Comparison of ENCODE assay signal across 21 cellular contexts in genomic region chr12:98574110-98574509, GRCh38. TPM values are rescaled to one million over a fixed set of nuclear protein-coding genes. Genes with fewer than 3 reads are reported as not detected.
DNase-seq lines count a peak whose midpoint lies in the region; ATAC-seq, FAIRE-seq and TF ChIP-seq lines count a peak whose summit lies in the region.
"Had no signal": no experiment of that assay in that cellular context is flagged by ENCODE, and none has a peak within 500 bp of the region (broad histone marks: within the 10 kb centered on the region; RNA-seq: fewer than 3 reads in every experiment).

No MANE protein-coding gene starts in this region.

- TF ChIP-seq EP300 in K562 (IDR thresholded peaks at IDR 0.05; ENCODE audit: low read length), result no peak
- TF ChIP-seq EP300 in stomach (IDR thresholded peaks at IDR 0.05), result no peak

- 58% methylated on average over 1 of the region's 1 CpG for WGBS in K562 (ENCODE audit: insufficient coverage, low coverage, missing lambda C conversion rate)
- WGBS in stomach, 5 donors, result 29 to 57% (median 39%) methylated on average over 1 of the region's 1 CpG

- ATAC-seq in Right ventricle myocardium superior (ENCODE audit: poor library complexity) (peak; percentile 77), K562 (no peak), GM18867 (IDR thresholded peaks at IDR 0.05; ENCODE audit: unreplicated experiment) (no peak)

- H3K4me1 ChIP-seq in K562 (replicated peaks in 1 of 2; ENCODE audit: control insufficient read depth in 2 of 2, insufficient read depth in 2 of 2, low read length in 2 of 2), result peaks cover 0 to 8% of the 10 kb centered on the region in 2 experiments; a peak in 3 of 5 replicates
- H3K4me1 ChIP-seq in stomach, result peaks cover 0 to 21% (median 3%) of the 10 kb centered on the region in 4 donors
- H3K4me1 ChIP-seq: adrenal gland, HAP-1 had no signal

- DNase-seq in Right ventricle myocardium superior, result no peak
- DNase-seq in cardiac septum (ENCODE audit: low spot score), result no peak
- no peak for DNase-seq in K562 (ENCODE audit: extremely low read depth in 1 of 4, low spot score in 3 of 4)
- peak; percentile 72 for DNase-seq in kidney glomerular epithelial cell (lab: John Stamatoyannopoulos, UW)
- peak; percentile 35 for DNase-seq in stomach
- DNase-seq in NCI-H2171 (lab: John Stamatoyannopoulos, UW), result no peak
- no peak for DNase-seq in activated CD4-positive, alpha-beta T cell treated with anti-CD3 and anti-CD28 coated beads for 1 hour
- DNase-seq: activated B cell treated with CpG ODN at 0.5 μM for 24 hours; activated naive CD4-positive, alpha-beta T cell; activated T-cell treated with anti-CD3 and anti-CD28 coated beads, Interleukin-2, amount 50 U/mL, for 24 hours; adrenal gland; Calu3; immature natural killer cell; KG1; naive B cell; NCI-H1694 treated with DMSO at 0.1 percent for 48 hours; T1000; trophoblast cell had no signal

- H3K36me3 ChIP-seq in K562 (ENCODE audit: control insufficient read depth, insufficient read depth, low read length), result no peaks in the 10 kb centered on the region
- no peaks in the 10 kb centered on the region for H3K36me3 ChIP-seq in stomach
- H3K36me3 ChIP-seq: adrenal gland, HAP-1 had no signal

- H3K9ac ChIP-seq in K562 (ENCODE audit: insufficient read depth in 1 of 2, low read depth in 2 of 2, low read length in 2 of 2), result no peak overlapping the region

- BruUV-seq in K562 (replicated peaks; lab: Mats Ljungman, UMichigan), result no TSS peak

- no peak for TF ChIP-seq RAD21 in K562 (CRISPR knock-in tag; conservative IDR thresholded peaks at IDR 0.05 in 1 of 2, IDR thresholded peaks at IDR 0.05 in 1 of 2)

- FAIRE-seq in K562 (lab: Jason Lieb, UNC), result no peak
- FAIRE-seq: A204.1 had no signal

- no peaks in the 10 kb centered on the region for H4K20me1 ChIP-seq in K562 (replicated peaks; ENCODE audit: control insufficient read depth, insufficient read depth, low read length)

- H3K27ac ChIP-seq in K562 (ENCODE audit: extremely low read depth, low read depth, low read length) (no peak overlapping the region), stomach (peak overlapping the region in 4 of 5 donors; percentile 6 to 56 (median 36))
- H3K27ac ChIP-seq: adrenal gland had no signal

- H3K9me3 ChIP-seq in K562 (replicated peaks; ENCODE audit: control insufficient read depth, insufficient read depth, low read depth, low read length) (no peaks in the 10 kb centered on the region), stomach (no peaks in the 10 kb centered on the region)
- H3K9me3 ChIP-seq: adrenal gland, HAP-1 had no signal

- CTCF ChIA-PET in K562 (lab: Yijun Ruan, JAX; ENCODE audit: low intra/inter-chr PET ratio), result no interaction called here

- H3K9me1 ChIP-seq in K562 (ENCODE audit: control insufficient read depth, insufficient read depth, low read length), result no peaks in the 10 kb centered on the region

- H3K4me3 ChIP-seq in K562 (no peak overlapping the region), stomach (no peak overlapping the region)
- H3K4me3 ChIP-seq: adrenal gland, HAP-1 had no signal

- TF ChIP-seq CTCF in K562 (IDR thresholded peaks at IDR 0.05 in 2 of 3, conservative IDR thresholded peaks at IDR 0.05 in 1 of 3; ENCODE audit: insufficient read depth in 2 of 3, low read depth in 1 of 3, low read length in 3 of 3) (no peak), stomach (IDR thresholded peaks at IDR 0.05) (no peak)

- H3K4me2 ChIP-seq in K562 (ENCODE audit: insufficient read depth, low read length), result no peak overlapping the region

- intact Hi-C loops in Right ventricle myocardium superior (cut with DNase I) (no loop called here), cardiac septum (cut with DNase I) (no loop called here), K562 (cut with micrococcal nuclease) (no loop called here), stomach (cut with DNase I; ENCODE audit: low total_unique reads) (no loop called here)

- peak overlapping the region; percentile 27; the same call in 1 of the 2 replicates for H2AFZ ChIP-seq in K562 (ENCODE audit: low read depth, low read length)

- H3K27me3 ChIP-seq in K562 (ENCODE audit: control insufficient read depth in 2 of 2, insufficient read depth in 2 of 2, low read length in 2 of 2), result no peaks in the 10 kb centered on the region
- no peaks in the 10 kb centered on the region for H3K27me3 ChIP-seq in stomach
- H3K27me3 ChIP-seq: adrenal gland had no signal

- in situ Hi-C loops in K562 (cut with MboI), result no loop called here

- POLR2A ChIA-PET in K562 (lab: Yijun Ruan, JAX), result interaction anchor here (1.1 kb wide), 1 partner anchor 19 kb away, joined by 3 read pairs; the partner anchor contains the start of gene SLC25A3

- TF ChIP-seq POLR2A in K562 (conservative IDR thresholded peaks at IDR 0.05), result no peak
- no peak for TF ChIP-seq POLR2A in stomach (IDR thresholded peaks at IDR 0.05)

- no peaks in the 10 kb centered on the region for H3K79me2 ChIP-seq in K562 (ENCODE audit: control insufficient read depth, insufficient read depth, low read length)

TF ChIP-seq in K562, 482 proteins besides CTCF, POLR2A, EP300 and RAD21:
- TF ChIP-seq NCOA2 (IDR thresholded peaks at IDR 0.05; ENCODE audit: partially characterized antibody in 2 of 2), result no peak
- no peak for TF ChIP-seq ZBTB8A (IDR thresholded peaks at IDR 0.05; ENCODE audit: partially characterized antibody)
- TF ChIP-seq KDM5B (IDR thresholded peaks at IDR 0.05; ENCODE audit: insufficient replicate concordance, low read depth, low read length), result no peak
- TF ChIP-seq TAF9B (IDR thresholded peaks at IDR 0.05; ENCODE audit: partially characterized antibody), result no peak
- TF ChIP-seq MEF2A (IDR thresholded peaks at IDR 0.05; ENCODE audit: control insufficient read depth, low read depth, low read length), result peak; percentile 73; the same call in 1 of the 2 replicates
- no peak for TF ChIP-seq SAP30 (IDR thresholded peaks at IDR 0.05; ENCODE audit: borderline replicate concordance, insufficient read depth, low read depth, low read length, poor library complexity, severe bottlenecking)

RNA-seq across cellular contexts. Expression of gene SLC25A3, which starts 19.4 kb away (rescaled TPM):
- total RNA-seq in Right ventricle myocardium superior (1,808 TPM), cardiac septum (1,075 TPM), K562 (2014; rRNA removed) (450 and 515 TPM in 2 replicates), K562 (2014; rRNA removed; fragmentation: Illumina TruSeq; extraction: Trizol) (766 and 865 TPM in 2 replicates), K562 (2015; rRNA removed; fragmentation: Illumina TruSeq; extraction: Trizol) (498 and 500 TPM in 2 replicates), K562 (2021) (687 and 693 TPM in 2 replicates), stomach (100 to 1,000 TPM; 308 to 594 (median 355) TPM)
- total RNA-seq in K562 (2011; cell fraction: chromatin; rRNA removed; ENCODE audit: low replicate concordance), result 311 and 511 TPM in 2 replicates
- total RNA-seq in K562 (2011; cell fraction: nucleolus; rRNA removed), result 257 and 270 TPM in 2 replicates
- total RNA-seq in K562 (2011; cell fraction: nucleoplasm; rRNA removed), result 338 and 415 TPM in 2 replicates
- polyA plus RNA-seq in K562 (2011; rRNA removed) (405 and 419 TPM in 2 replicates), K562 (2014; fragmentation: Illumina TruSeq; extraction: Trizol) (571 and 592 TPM in 2 replicates), K562 (2014; fragmentation: Nextera tagmentation; extraction: Ambion mirVana) (100 to 1,000 TPM; 264 to 309 TPM), K562 (2014; rRNA removed) (449 and 495 TPM in 2 replicates), stomach (100 to 1,000 TPM; 418 to 479 (median 432) TPM)
- polyA plus RNA-seq in K562 (2011; cell fraction: cytosol; rRNA removed), result 556 and 768 TPM in 2 replicates
- 515 and 531 TPM in 2 replicates for polyA plus RNA-seq in K562 (2011; cell fraction: nucleus; rRNA removed)
- 638 and 684 TPM in 2 replicates for polyA plus RNA-seq in K562 (2012)
- polyA minus RNA-seq in K562 (2011; rRNA and poly(A)+ RNA removed), result 760 and 828 TPM in 2 replicates
- 379 and 409 TPM in 2 replicates for polyA minus RNA-seq in K562 (2011; cell fraction: cytosol; rRNA and poly(A)+ RNA removed)
- 181 and 261 TPM in 2 replicates for polyA minus RNA-seq in K562 (2011; cell fraction: nucleus; rRNA and poly(A)+ RNA removed)

RNA-seq across cellular contexts. Expression of gene TMPO, which starts 58.7 kb away (rescaled TPM):
- 15.2 TPM for total RNA-seq in Right ventricle myocardium superior
- total RNA-seq in cardiac septum, result 11.8 TPM
- total RNA-seq in K562 (2011; cell fraction: chromatin; rRNA removed; ENCODE audit: low replicate concordance), result 87.3 and 241 TPM in 2 replicates
- total RNA-seq in K562 (2011; cell fraction: nucleolus; rRNA removed), result 71.1 and 72.0 TPM in 2 replicates
- 103 and 175 TPM in 2 replicates for total RNA-seq in K562 (2011; cell fraction: nucleoplasm; rRNA removed)
- 182 and 185 TPM in 2 replicates for total RNA-seq in K562 (2014; rRNA removed)
- 250 and 291 TPM in 2 replicates for total RNA-seq in K562 (2014; rRNA removed; fragmentation: Illumina TruSeq; extraction: Trizol)
- 257 and 263 TPM in 2 replicates for total RNA-seq in K562 (2015; rRNA removed; fragmentation: Illumina TruSeq; extraction: Trizol)
- total RNA-seq in K562 (2021), result 234 and 244 TPM in 2 replicates
- polyA plus RNA-seq in K562 (2011; rRNA removed), result 134 and 156 TPM in 2 replicates
- polyA plus RNA-seq in K562 (2011; cell fraction: cytosol; rRNA removed), result 31.6 and 45.3 TPM in 2 replicates
- 38.5 and 49.5 TPM in 2 replicates for polyA plus RNA-seq in K562 (2011; cell fraction: nucleus; rRNA removed)
- polyA plus RNA-seq in K562 (2012), result 132 and 133 TPM in 2 replicates
- 179 and 184 TPM in 2 replicates for polyA plus RNA-seq in K562 (2014; fragmentation: Illumina TruSeq; extraction: Trizol)
- 10 to 100 TPM; 62.1 to 85.9 TPM for polyA plus RNA-seq in K562 (2014; fragmentation: Nextera tagmentation; extraction: Ambion mirVana)
- 102 and 108 TPM in 2 replicates for polyA plus RNA-seq in K562 (2014; rRNA removed)
- 217 and 242 TPM in 2 replicates for polyA minus RNA-seq in K562 (2011; rRNA and poly(A)+ RNA removed)
- 118 and 127 TPM in 2 replicates for polyA minus RNA-seq in K562 (2011; cell fraction: cytosol; rRNA and poly(A)+ RNA removed)
- polyA minus RNA-seq in K562 (2011; cell fraction: nucleus; rRNA and poly(A)+ RNA removed), result 95.9 and 167 TPM in 2 replicates
- total RNA-seq in stomach, result 100 to 1,000 TPM in 3 of 5 donors, 10 to 100 TPM in 2; 37.9 to 209 (median 113) TPM
- 10 to 100 TPM; 22.8 to 29.6 (median 24.6) TPM for polyA plus RNA-seq in stomach

Comparison
In these comparisons a context has a peak if more than half of its experiments do, and no peak if none do; other contexts are left out.
1. DNase-seq: peak in kidney glomerular epithelial cell (single experiment) and stomach (single experiment); none in Right ventricle myocardium superior (single experiment), cardiac septum (single experiment), K562 (0 of 4), NCI-H2171 (single experiment) and activated CD4-positive, alpha-beta T cell treated with anti-CD3 and anti-CD28 coated beads for 1 hour (single experiment).